In the genomic region with DNA sequence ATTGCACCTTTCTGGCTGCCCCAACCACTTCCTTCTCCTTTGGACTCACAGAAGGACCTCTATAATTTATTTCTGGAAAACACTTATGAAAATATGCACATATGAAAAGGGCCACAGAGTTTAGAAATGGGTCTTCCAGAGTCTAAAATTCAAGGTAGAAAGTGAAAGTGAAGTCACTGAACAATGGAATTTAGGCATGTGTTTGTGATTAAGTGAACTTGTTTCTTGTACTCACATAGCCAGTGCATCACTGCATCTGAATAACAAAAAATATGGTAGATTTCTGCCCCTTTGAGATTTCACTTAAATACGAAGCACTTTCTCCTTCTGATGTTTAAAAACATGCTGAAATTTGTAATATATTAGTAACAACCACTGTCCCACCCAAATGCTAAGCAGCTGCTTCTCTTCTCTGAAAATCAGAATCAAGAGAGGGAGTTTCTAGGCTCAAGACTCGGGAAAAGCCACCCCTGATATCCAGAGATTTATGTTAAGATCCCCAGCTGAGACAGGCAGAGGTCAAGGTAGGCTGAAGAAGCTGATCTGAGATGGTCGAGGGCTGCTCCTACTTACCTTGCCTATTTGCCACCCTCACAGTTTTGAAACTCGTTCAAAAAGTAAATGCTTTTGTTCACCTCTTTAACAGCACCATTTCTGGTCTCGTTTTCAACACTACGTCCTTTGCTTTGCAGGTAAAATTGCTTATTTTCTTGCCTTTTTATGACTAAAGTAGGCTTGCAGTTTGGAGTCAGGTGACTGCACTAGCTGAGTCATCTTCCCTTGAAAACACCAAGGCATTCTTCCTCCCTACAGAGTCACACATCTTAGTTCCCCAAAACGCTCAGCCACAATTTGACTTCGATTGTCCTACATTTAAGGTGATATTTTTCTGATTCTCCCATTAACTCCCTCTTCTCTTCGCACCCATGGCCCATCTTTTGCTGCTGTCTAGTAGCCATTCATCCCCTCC, we compare ENCODE assay signal across 9 cellular contexts. TPM values are rescaled to one million over a fixed set of nuclear protein-coding genes. Genes with fewer than 3 reads are reported as not detected.
A peak's percentile ranks its signal among the peaks of the same experiment; 100 is the strongest.
DNase-seq lines count a peak whose midpoint lies in the region; ATAC-seq, FAIRE-seq and TF ChIP-seq lines count a peak whose summit lies in the region.
"Had no signal": no experiment of that assay in that cellular context is flagged by ENCODE, and none has a peak within 500 bp of the region (broad histone marks: within the 10 kb centered on the region; RNA-seq: fewer than 3 reads in every experiment).

A gene (minus strand): TSS at position 694 of the 970 bp plus-strand sequence. CDS start 17,338 bp downstream, outside the sequence.

- H3K4me3 Mint-ChIP-seq in activated CD4-positive, alpha-beta T cell treated with anti-CD3 and anti-CD28 coated beads, Interleukin-2, amount 10 ng/mL, durations not matched to agents 7 days and 5 days: peak within 1 kb of the TSS; percentile 62
- H3K4me3 Mint-ChIP-seq in IgD-negative memory B cell: peak within 1 kb of the TSS; percentile 38 to 91 (median 76)
- peak within 1 kb of the TSS; percentile 43 for H3K4me3 Mint-ChIP-seq in activated CD8-positive, alpha-beta T cell treated with anti-CD3 and anti-CD28 coated beads for 36 hours

- no peak for TF ChIP-seq CTCF in activated CD8-positive, alpha-beta T cell treated with anti-CD3 and anti-CD28 coated beads for 36 hours (IDR thresholded peaks at IDR 0.05)
- TF ChIP-seq CTCF in osteoblast (IDR thresholded peaks at IDR 0.05; ENCODE audit: extremely low read depth, low read depth, low read length): no peak

- H3K4me1 ChIP-seq in rectal smooth muscle tissue (ENCODE audit: control insufficient read depth, insufficient read depth, low read length) (no peaks in the 10 kb centered on the region), osteoblast (ENCODE audit: insufficient read depth, low read length) (no peaks in the 10 kb centered on the region)

- intact Hi-C loops in activated CD8-positive, alpha-beta T cell treated with anti-CD3 and anti-CD28 coated beads for 36 hours (cut with micrococcal nuclease): no loop called here

- FAIRE-seq in GM19239 (lab: Jason Lieb, UNC): no peak

- POLR2A ChIA-PET in activated CD4-positive, alpha-beta T cell treated with anti-CD3 and anti-CD28 coated beads, Interleukin-2, amount 10 ng/mL, durations not matched to agents 7 days and 5 days (lab: Charles Lee): no interaction called here
- POLR2A ChIA-PET in activated CD8-positive, alpha-beta T cell treated with anti-CD3 and anti-CD28 coated beads for 36 hours (lab: Charles Lee): no interaction called here

- H3K4me3 ChIP-seq in rectal smooth muscle tissue (ENCODE audit: low read length): peak within 1 kb of the TSS; percentile 46
- H3K4me3 ChIP-seq in osteoblast (ENCODE audit: insufficient read depth, low read length): no peak within 1 kb of the TSS

- peaks cover 21% of the 10 kb centered on the region for H3K4me1 Mint-ChIP-seq in activated CD4-positive, alpha-beta T cell treated with anti-CD3 and anti-CD28 coated beads, Interleukin-2, amount 10 ng/mL, durations not matched to agents 7 days and 5 days
- peaks cover 6 to 14% (median 13%) of the 10 kb centered on the region in 3 donors for H3K4me1 Mint-ChIP-seq in IgD-negative memory B cell
- H3K4me1 Mint-ChIP-seq in activated CD8-positive, alpha-beta T cell treated with anti-CD3 and anti-CD28 coated beads for 36 hours (ENCODE audit: low read depth): peaks cover 17% of the 10 kb centered on the region

- ATAC-seq in activated CD8-positive, alpha-beta T cell treated with anti-CD3 and anti-CD28 coated beads for 36 hours: peak; percentile 49
- no peak for ATAC-seq in GM19035 (IDR thresholded peaks at IDR 0.05; ENCODE audit: unreplicated experiment)

- no peak within 1 kb of the TSS for H2AFZ ChIP-seq in osteoblast (ENCODE audit: low read length)

- H3K27ac ChIP-seq in rectal smooth muscle tissue (ENCODE audit: low read depth, low read length): no peak within 1 kb of the TSS
- H3K27ac ChIP-seq in osteoblast (ENCODE audit: low read depth, low read length): no peak within 1 kb of the TSS

- peak within 1 kb of the TSS; percentile 70 for H3K27ac Mint-ChIP-seq in activated CD4-positive, alpha-beta T cell treated with anti-CD3 and anti-CD28 coated beads, Interleukin-2, amount 10 ng/mL, durations not matched to agents 7 days and 5 days
- peak within 1 kb of the TSS in 2 of 3 donors; percentile 10 to 19 for H3K27ac Mint-ChIP-seq in IgD-negative memory B cell
- peak within 1 kb of the TSS; percentile 82 for H3K27ac Mint-ChIP-seq in activated CD8-positive, alpha-beta T cell treated with anti-CD3 and anti-CD28 coated beads for 36 hours

- H4K20me1 ChIP-seq in osteoblast (ENCODE audit: insufficient read depth, low read length): no peaks in the 10 kb centered on the region

- no peak within 1 kb of the TSS for H3K4me2 ChIP-seq in osteoblast (ENCODE audit: insufficient read depth, low read length)

- no peaks in the 10 kb centered on the region for H3K79me2 ChIP-seq in osteoblast (ENCODE audit: insufficient read depth, low read length)

- peaks cover 1% of the 10 kb centered on the region for H3K9me3 ChIP-seq in osteoblast (ENCODE audit: low read depth, low read length)

- H3K36me3 ChIP-seq in rectal smooth muscle tissue (ENCODE audit: control insufficient read depth, insufficient read depth, low read length): no peaks in the 10 kb centered on the region
- no peaks in the 10 kb centered on the region for H3K36me3 ChIP-seq in osteoblast (ENCODE audit: insufficient read depth, low read length)

- H3K9ac ChIP-seq in rectal smooth muscle tissue (ENCODE audit: low read length): no peak within 1 kb of the TSS

- peaks cover 4% of the 10 kb centered on the region for H3K27me3 Mint-ChIP-seq in activated CD4-positive, alpha-beta T cell treated with anti-CD3 and anti-CD28 coated beads, Interleukin-2, amount 10 ng/mL, durations not matched to agents 7 days and 5 days
- no peaks in the 10 kb centered on the region for H3K27me3 Mint-ChIP-seq in IgD-negative memory B cell
- no peaks in the 10 kb centered on the region for H3K27me3 Mint-ChIP-seq in activated CD8-positive, alpha-beta T cell treated with anti-CD3 and anti-CD28 coated beads for 36 hours

- H3K9me3 Mint-ChIP-seq in activated CD4-positive, alpha-beta T cell treated with anti-CD3 and anti-CD28 coated beads, Interleukin-2, amount 10 ng/mL, durations not matched to agents 7 days and 5 days: peaks cover 3% of the 10 kb centered on the region
- peaks cover 0 to 4% (median 0%) of the 10 kb centered on the region in 3 donors for H3K9me3 Mint-ChIP-seq in IgD-negative memory B cell
- no peaks in the 10 kb centered on the region for H3K9me3 Mint-ChIP-seq in activated CD8-positive, alpha-beta T cell treated with anti-CD3 and anti-CD28 coated beads for 36 hours

- no peaks in the 10 kb centered on the region for H3K36me3 Mint-ChIP-seq in activated CD4-positive, alpha-beta T cell treated with anti-CD3 and anti-CD28 coated beads, Interleukin-2, amount 10 ng/mL, durations not matched to agents 7 days and 5 days (ENCODE audit: low read depth)
- H3K36me3 Mint-ChIP-seq in IgD-negative memory B cell: no peaks in the 10 kb centered on the region
- H3K36me3 Mint-ChIP-seq in activated CD8-positive, alpha-beta T cell treated with anti-CD3 and anti-CD28 coated beads for 36 hours (ENCODE audit: low read depth): no peaks in the 10 kb centered on the region

- peak; percentile 20 for DNase-seq in activated CD4-positive, alpha-beta T cell treated with anti-CD3 and anti-CD28 coated beads, Interleukin-2, amount 10 ng/mL, durations not matched to agents 7 days and 5 days
- DNase-seq in activated CD4-positive, alpha-beta T cell treated with anti-CD3 and anti-CD28 coated beads, Interleukin-2, amount 50 U/mL, for 48 hours: no peak
- DNase-seq in activated CD8-positive, alpha-beta T cell treated with anti-CD3 and anti-CD28 coated beads for 36 hours: peak; percentile 29
- no peak for DNase-seq in osteoblast (ENCODE audit: insufficient read length, low spot score, missing footprints)
- no peak for DNase-seq in GM19239 (ENCODE audit: insufficient read length, low spot score)

- H3K27me3 ChIP-seq in rectal smooth muscle tissue (ENCODE audit: control insufficient read depth, insufficient read depth, low read length) (no peaks in the 10 kb centered on the region), osteoblast (ENCODE audit: insufficient read depth, low read length) (no peaks in the 10 kb centered on the region)

- CTCF ChIA-PET in activated CD4-positive, alpha-beta T cell treated with anti-CD3 and anti-CD28 coated beads, Interleukin-2, amount 10 ng/mL, durations not matched to agents 7 days and 5 days (lab: Charles Lee): no interaction called here
- CTCF ChIA-PET in activated CD8-positive, alpha-beta T cell treated with anti-CD3 and anti-CD28 coated beads for 36 hours (lab: Charles Lee): no interaction called here

RNA-seq across cellular contexts. Expression of the gene that starts here (rescaled TPM):
- total RNA-seq in activated CD4-positive, alpha-beta T cell treated with anti-CD3 and anti-CD28 coated beads, Interleukin-2, amount 10 ng/mL, durations not matched to agents 7 days and 5 days: not detected
- polyA plus RNA-seq in IgD-negative memory B cell: not detected
- not detected for total RNA-seq in activated CD8-positive, alpha-beta T cell treated with anti-CD3 and anti-CD28 coated beads for 36 hours
- total RNA-seq in osteoblast: not detected in 2 replicates
- polyA plus RNA-seq: BJ had no signal

Comparison
In these comparisons a context has a peak if more than half of its experiments do, and no peak if none do; other contexts are left out.
1. Peak in DNase-seq in activated CD4-positive, alpha-beta T cell treated with anti-CD3 and anti-CD28 coated beads, Interleukin-2, amount 10 ng/mL, durations not matched to agents 7 days and 5 days; RNA of the gene not detected or under 1 TPM.
2. Peak in DNase-seq and ATAC-seq in activated CD8-positive, alpha-beta T cell treated with anti-CD3 and anti-CD28 coated beads for 36 hours; RNA of the gene not detected or under 1 TPM.
3. H3K27ac Mint-ChIP-seq: peak in every context shown above with its lines; median percentile 82 in activated CD8-positive, alpha-beta T cell treated with anti-CD3 and anti-CD28 coated beads for 36 hours; 70 in activated CD4-positive, alpha-beta T cell treated with anti-CD3 and anti-CD28 coated beads, Interleukin-2, amount 10 ng/mL, durations not matched to agents 7 days and 5 days; 14 in IgD-negative memory B cell.